25 cellular contexts compared by ENCODE assay signal in genomic region chr7:29937132-29937531, GRCh38.
"Had no signal": no experiment of that assay in that cellular context is flagged by ENCODE, and none has a peak within 500 bp of the region (broad histone marks: within the 10 kb centered on the region; RNA-seq: fewer than 3 reads in every experiment).

No MANE protein-coding gene starts in this region.

- H3K27ac ChIP-seq: coronary artery, esophagus muscularis mucosa, heart right ventricle, lower lobe of right lung, neutrophil, pancreas, right atrium auricular region, suprapubic skin had no signal

- H3K9me3 Mint-ChIP-seq: natural killer cell; stimulated activated naive CD8-positive, alpha-beta T cell treated with anti-CD3 and anti-CD28 coated beads, Interleukin-15, amount 100 ng/mL, for 72 hours had no signal

- H3K4me1 Mint-ChIP-seq: natural killer cell; stimulated activated naive CD8-positive, alpha-beta T cell treated with anti-CD3 and anti-CD28 coated beads, Interleukin-15, amount 100 ng/mL, for 72 hours had no signal

- H3K27me3 Mint-ChIP-seq: stimulated activated naive CD8-positive, alpha-beta T cell treated with anti-CD3 and anti-CD28 coated beads, Interleukin-15, amount 100 ng/mL, for 72 hours had no signal

- H3K4me3 Mint-ChIP-seq: natural killer cell; stimulated activated naive CD8-positive, alpha-beta T cell treated with anti-CD3 and anti-CD28 coated beads, Interleukin-15, amount 100 ng/mL, for 72 hours had no signal

- DNase-seq: dermis blood vessel endothelial cell; effector memory CD4-positive, alpha-beta T cell; foreskin melanocyte; glutamatergic neuron; heart right ventricle; hippocampal formation; kidney glomerular epithelial cell; left ventricle myocardium superior; lower lobe of right lung; natural killer cell; pancreas; stimulated activated CD4-positive, alpha-beta T cell treated with anti-CD3 and anti-CD28 coated beads, Interleukin-12 subunit alpha, Interleukin-12 subunit beta, amount 100 ng/mL, for 4 hours; stimulated activated CD4-positive, alpha-beta T cell treated with anti-CD3 and anti-CD28 coated beads, Interleukin-1b, Interleukin-23, amount 100 ng/mL, for 48 hours; stimulated activated CD4-positive, alpha-beta T cell treated with anti-CD3 and anti-CD28 coated beads, Interleukin-4, amount 100 ng/mL, for 1 hour; stimulated activated CD8-positive, alpha-beta memory T cell treated with anti-CD3 and anti-CD28 coated beads, Interleukin-4, amount 100 ng/mL, for 48 hours; stimulated activated naive CD4-positive, alpha-beta T cell; stimulated activated naive CD8-positive, alpha-beta T cell treated with anti-CD3 and anti-CD28 coated beads, Interleukin-15, amount 100 ng/mL, for 72 hours; trophoblast cell had no signal

- ATAC-seq: heart right ventricle; left ventricle myocardium superior; lower lobe of right lung; natural killer cell; pancreas; sciatic nerve; stimulated activated naive CD8-positive, alpha-beta T cell treated with anti-CD3 and anti-CD28 coated beads, Interleukin-15, amount 100 ng/mL, for 72 hours had no signal

- H3K9me3 ChIP-seq: esophagus muscularis mucosa, heart right ventricle, lower lobe of right lung, neutrophil, pancreas, right atrium auricular region, suprapubic skin had no signal

- H3K4me3 ChIP-seq: coronary artery, esophagus muscularis mucosa, heart right ventricle, lower lobe of right lung, pancreas, right atrium auricular region, smooth muscle cell, suprapubic skin had no signal

- H3K36me3 Mint-ChIP-seq: natural killer cell had no signal

- H3K4me2 ChIP-seq: smooth muscle cell had no signal

- H3K4me1 ChIP-seq: esophagus muscularis mucosa, heart right ventricle, lower lobe of right lung, pancreas, right atrium auricular region, suprapubic skin had no signal

- H3K27ac Mint-ChIP-seq: natural killer cell; stimulated activated naive CD8-positive, alpha-beta T cell treated with anti-CD3 and anti-CD28 coated beads, Interleukin-15, amount 100 ng/mL, for 72 hours had no signal

- H3K27me3 ChIP-seq: esophagus muscularis mucosa, heart right ventricle, neutrophil, pancreas, right atrium auricular region, suprapubic skin had no signal
